ENCODE assay signal across 7 cellular contexts in genomic region chr3:57597973-57598351, GRCh38. TPM values are rescaled to one million over a fixed set of nuclear protein-coding genes. Genes with fewer than 3 reads are reported as not detected.
DNase-seq lines count a peak whose midpoint lies in the region; ATAC-seq and TF ChIP-seq lines count a peak whose summit lies in the region.

No MANE protein-coding gene starts in this region.

- TSS peak; percentile 90 for BruUV-seq in HCT116 (replicated peaks; lab: Mats Ljungman, UMichigan)

- H3K9me2 ChIP-seq in HCT116 (ENCODE audit: insufficient read depth), result no peaks in the 10 kb centered on the region

- H3K27me3 Mint-ChIP-seq in endothelial cell (ENCODE audit: unreplicated experiment), result peaks cover 15% of the 10 kb centered on the region

- H3K79me2 ChIP-seq in HCT116 (ENCODE audit: insufficient read depth, low read length) (peaks cover 58% of the 10 kb centered on the region), parathyroid adenoma (peaks cover 26% of the 10 kb centered on the region)

- H3K36me3 ChIP-seq in HCT116 (ENCODE audit: control insufficient read depth in 1 of 2, insufficient read depth in 2 of 2, low read length in 2 of 2) (peaks cover 0 to 3% of the 10 kb centered on the region in 2 experiments; a peak in 1 of 4 replicates), parathyroid adenoma (ENCODE audit: control insufficient read depth, insufficient read depth, low read length) (no peaks in the 10 kb centered on the region)

- H3K9me3 ChIP-seq in HCT116 (ENCODE audit: control insufficient read depth in 1 of 2, insufficient read depth in 1 of 2, low read depth in 1 of 2, low read length in 2 of 2), result no peaks in the 10 kb centered on the region
- H3K9me3 ChIP-seq in parathyroid adenoma (ENCODE audit: control insufficient read depth, low read length), result no peaks in the 10 kb centered on the region

- RAD21 ChIA-PET in HCT116 (lab: Charles Lee; ENCODE audit: low non-redundant PET in 1 of 2, low total read pairs in 2 of 2, uncharacterized antibody in 2 of 2, unreplicated experiment in 2 of 2), result interaction anchor here in 1 of 2 experiments (1.6 kb wide), 1 partner anchor 200 kb away, joined by 4 read pairs; no protein-coding TSS in a partner anchor

- POLR2A ChIA-PET in HCT116 (lab: Charles Lee), result interaction anchor here (0.5 to 1.9 kb wide), 8 partner anchors 18 to 228 kb away, joined by 3 to 6 read pairs (median 4); no protein-coding TSS in a partner anchor

- H3K4me2 ChIP-seq in HCT116 (ENCODE audit: low read length) (peak overlapping the region; percentile 78), parathyroid adenoma (ENCODE audit: low read length) (peak overlapping the region; percentile 72)

- H3K9me3 Mint-ChIP-seq in endothelial cell (ENCODE audit: unreplicated experiment), result no peaks in the 10 kb centered on the region

- H3K27ac ChIP-seq in HCT116 (ENCODE audit: low read depth, low read length), result peak overlapping the region; percentile 73
- H3K27ac ChIP-seq in parathyroid adenoma, result peak overlapping the region; percentile 94

- H2AFZ ChIP-seq in HCT116 (ENCODE audit: low read depth, low read length, poor library complexity, severe bottlenecking) (no peak overlapping the region), parathyroid adenoma (peak overlapping the region; percentile 84)

- ATAC-seq in HCT116 (no peak), GM18873 (IDR thresholded peaks at IDR 0.05; ENCODE audit: low FRiP score, unreplicated experiment) (no peak)

- intact Hi-C loops in HCT116 (cut with micrococcal nuclease), result loop anchor here (1.0 to 5.0 kb wide), 3 partner anchors 157 to 449 kb away; no protein-coding TSS in a partner anchor

- H3K27me3 ChIP-seq in HCT116 (ENCODE audit: insufficient read depth, low read length) (no peaks in the 10 kb centered on the region), parathyroid adenoma (ENCODE audit: control insufficient read depth, insufficient read depth, low read length) (no peaks in the 10 kb centered on the region)

- 0 out of 2 replicates have a peak, but pooled peaks cover 8% of the 10 kb centered on the region for H4K20me1 ChIP-seq in HCT116 (ENCODE audit: insufficient read depth)

- peaks cover 28% of the 10 kb centered on the region for H3K4me1 Mint-ChIP-seq in endothelial cell (ENCODE audit: unreplicated experiment)

- H3K9ac ChIP-seq in HCT116 (ENCODE audit: low read length), result peak overlapping the region; percentile 83
- H3K9ac ChIP-seq in parathyroid adenoma, result peak overlapping the region; percentile 38

- peaks cover 4% of the 10 kb centered on the region for H3K36me3 Mint-ChIP-seq in endothelial cell (ENCODE audit: low read depth, unreplicated experiment)

- peak overlapping the region; percentile 75 to 88 for H3K4me3 ChIP-seq in HCT116 (replicated peaks in 1 of 2; ENCODE audit: low read depth in 1 of 2, low read length in 2 of 2)
- H3K4me3 ChIP-seq in parathyroid adenoma (ENCODE audit: low read depth, low read length), result peak overlapping the region; percentile 93

- no peak for DNase-seq in HCT116 (ENCODE audit: low read depth, low spot score)
- peak; percentile 26 for DNase-seq in T follicular helper cell (ENCODE audit: low read depth)
- DNase-seq in endothelial cell (ENCODE audit: low spot score), result no peak
- no peak for DNase-seq in NCI-H2107 treated with DMSO at 0.1 percent for 48 hours (lab: John Stamatoyannopoulos, UW; ENCODE audit: unreplicated experiment)
- DNase-seq in hippocampal formation (lab: John Stamatoyannopoulos, UW), result no peak

- no peak for TF ChIP-seq RAD21 in HCT116 (IDR thresholded peaks at IDR 0.05; ENCODE audit: low read depth)

- peak overlapping the region; percentile 99 for H3K27ac Mint-ChIP-seq in endothelial cell (ENCODE audit: unreplicated experiment)

- CTCF ChIA-PET in HCT116 (lab: Charles Lee), result interaction anchor here (1.1 kb wide), 1 partner anchor 228 kb away, joined by 3 read pairs; no protein-coding TSS in a partner anchor

- TF ChIP-seq POLR2A in HCT116 (IDR thresholded peaks at IDR 0.05; ENCODE audit: borderline replicate concordance, extremely low read depth, insufficient read depth, insufficient read length), result no peak

- peak overlapping the region; percentile 98 for H3K4me3 Mint-ChIP-seq in endothelial cell (ENCODE audit: unreplicated experiment)

- H3K4me1 ChIP-seq in HCT116 (ENCODE audit: control insufficient read depth in 1 of 2, insufficient read depth in 2 of 2, low read length in 2 of 2), result peaks cover 5 to 17% of the 10 kb centered on the region in 2 experiments; a peak in 3 of 4 replicates
- peaks cover 14% of the 10 kb centered on the region for H3K4me1 ChIP-seq in parathyroid adenoma

- TF ChIP-seq CTCF in HCT116 (IDR thresholded peaks at IDR 0.05 in 2 of 3, conservative IDR thresholded peaks at IDR 0.05 in 1 of 3; ENCODE audit: borderline replicate concordance in 1 of 3, insufficient read depth in 1 of 3, low read depth in 2 of 3, low read length in 2 of 3), result no peak
- no peak for TF ChIP-seq CTCF in endothelial cell (IDR thresholded peaks at IDR 0.05; ENCODE audit: unreplicated experiment)
- TF ChIP-seq CTCF in parathyroid adenoma (IDR thresholded peaks at IDR 0.05), result no peak

TF ChIP-seq in HCT116, 20 proteins besides CTCF, POLR2A, EP300 and RAD21:
- no peak for TF ChIP-seq CEBPB (IDR thresholded peaks at IDR 0.05; ENCODE audit: low read depth)
- TF ChIP-seq JUND (IDR thresholded peaks at IDR 0.05), result no peak
- no peak for TF ChIP-seq ATF3 (IDR thresholded peaks at IDR 0.05)
- no peak for TF ChIP-seq ELF1 (IDR thresholded peaks at IDR 0.05; ENCODE audit: borderline replicate concordance, low read depth)
- TF ChIP-seq MAX (IDR thresholded peaks at IDR 0.05), result peak; percentile 48; the same call in 1 of the 2 replicates
- peak; percentile 26 for TF ChIP-seq ZFX (IDR thresholded peaks at IDR 0.05)
- TF ChIP-seq CBX3 (IDR thresholded peaks at IDR 0.05; ENCODE audit: low read depth), result no peak
- TF ChIP-seq SP1 (IDR thresholded peaks at IDR 0.05; ENCODE audit: low read depth), result no peak
- TF ChIP-seq FOSL1 (IDR thresholded peaks at IDR 0.05; ENCODE audit: low read depth), result 0 out of 2 replicates have a peak, but pooled peaks have one; percentile 9
- TF ChIP-seq SIN3A (IDR thresholded peaks at IDR 0.05; ENCODE audit: low read depth), result 0 out of 2 replicates have a peak, but pooled peaks have one; percentile 6

RNA-seq across cellular contexts. Expression of gene ARF4, which starts 0.8 kb away (rescaled TPM):
- total RNA-seq in HCT116 (2021; ENCODE audit: unreplicated experiment), result 112 TPM
- 96.7 and 102 TPM in 2 replicates for polyA plus RNA-seq in HCT116 (2012)
- total RNA-seq in endothelial cell (ENCODE audit: unreplicated experiment), result 161 TPM

RNA-seq across cellular contexts. Expression of gene PDE12, which starts 41.9 kb away (rescaled TPM):
- total RNA-seq in HCT116 (2021; ENCODE audit: unreplicated experiment), result 28.3 TPM
- 9.2 and 9.3 TPM in 2 replicates for polyA plus RNA-seq in HCT116 (2012)
- total RNA-seq in endothelial cell (ENCODE audit: unreplicated experiment), result 11.0 TPM

RNA-seq across cellular contexts. Expression of gene DNAH12, which starts 53.8 kb away (rescaled TPM):
- total RNA-seq in HCT116 (2021; ENCODE audit: unreplicated experiment), result not detected
- polyA plus RNA-seq in HCT116 (2012), result 0.22 TPM in 1 of 2 replicates, not detected in the other
- total RNA-seq in endothelial cell (ENCODE audit: unreplicated experiment), result 0.85 TPM
